16 cellular contexts compared by ENCODE assay signal in the genomic region with DNA sequence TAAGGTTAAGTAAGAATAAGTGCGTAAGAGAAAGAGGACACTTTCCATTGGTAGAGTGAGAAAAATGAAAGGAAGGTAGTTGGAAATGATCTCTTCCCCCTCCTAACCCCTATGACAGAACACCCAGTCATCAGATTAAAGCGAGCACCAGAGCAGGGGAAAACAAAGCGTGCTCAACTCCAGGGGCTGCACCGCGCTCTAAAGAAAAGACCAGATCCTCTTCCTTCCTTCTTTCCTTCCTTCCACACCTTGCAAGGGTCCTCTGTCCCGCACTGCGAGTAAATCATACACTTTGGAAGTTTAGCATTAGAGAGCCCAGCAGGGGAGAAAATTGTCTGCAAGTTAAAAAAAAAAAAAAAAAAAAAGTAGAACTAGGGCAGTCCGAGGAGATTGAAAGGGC. TPM values are rescaled to one million over a fixed set of nuclear protein-coding genes. Genes with fewer than 3 reads are reported as not detected.
DNase-seq lines count a peak whose midpoint lies in the region; ATAC-seq and TF ChIP-seq lines count a peak whose summit lies in the region.
"Had no signal": no experiment of that assay in that cellular context is flagged by ENCODE, and none has a peak within 500 bp of the region (broad histone marks: within the 10 kb centered on the region; RNA-seq: fewer than 3 reads in every experiment).

No MANE protein-coding gene starts in this region.

- WGBS in mesodermal cell (ENCODE audit: insufficient coverage in 2 of 2), 2 experiments = 0% methylated on average over 1 of the region's 8 CpGs; no CpG with 5 or more reads in 1 of the 2 experiments

- H3K4me1 ChIP-seq in left ventricle myocardium inferior (peaks cover 9% of the 10 kb centered on the region), mesodermal cell (ENCODE audit: control insufficient read depth, insufficient read depth, low read length, poor library complexity, severe bottlenecking) (peaks cover 7% of the 10 kb centered on the region)
- H3K4me1 ChIP-seq: breast epithelium had no signal

- in situ Hi-C loops in brain microvascular endothelial cell (cut with HindIII; ENCODE audit: low pct_ligation_motif_present, low sequenced_read_pairs) = no loop called here

- H3K36me3 ChIP-seq in left ventricle myocardium inferior (no peaks in the 10 kb centered on the region), brain microvascular endothelial cell (replicated peaks) (no peaks in the 10 kb centered on the region), mesodermal cell (ENCODE audit: control insufficient read depth, insufficient read depth, low read length) (no peaks in the 10 kb centered on the region)
- H3K36me3 ChIP-seq: breast epithelium, neutrophil had no signal

- H3K9me3 ChIP-seq in left ventricle myocardium inferior (replicated peaks) (no peaks in the 10 kb centered on the region), mesodermal cell (ENCODE audit: control insufficient read depth, low read length) (no peaks in the 10 kb centered on the region)
- H3K9me3 ChIP-seq: breast epithelium, neutrophil had no signal

- ATAC-seq in Right ventricle myocardium superior (ENCODE audit: poor library complexity) (no peak), HG03469 (IDR thresholded peaks at IDR 0.05; ENCODE audit: unreplicated experiment) (no peak)

- H3K27me3 ChIP-seq in left ventricle myocardium inferior (ENCODE audit: low read depth) = peaks cover 47% of the 10 kb centered on the region
- H3K27me3 ChIP-seq in brain microvascular endothelial cell (replicated peaks) = no peaks in the 10 kb centered on the region

- TF ChIP-seq CTCF in left ventricle myocardium inferior (IDR thresholded peaks at IDR 0.05; ENCODE audit: borderline replicate concordance) (no peak), brain microvascular endothelial cell (IDR thresholded peaks at IDR 0.05; ENCODE audit: low read depth, low read length, missing control alignments) (no peak)

- H3K27ac ChIP-seq in left ventricle myocardium inferior (replicated peaks) (no peak overlapping the region), brain microvascular endothelial cell (no peak overlapping the region), mesodermal cell (ENCODE audit: low read depth, low read length, severe bottlenecking) (no peak overlapping the region)
- H3K27ac ChIP-seq: breast epithelium, neutrophil had no signal

- DNase-seq in left ventricle myocardium inferior (no peak), Right ventricle myocardium superior (no peak), brain microvascular endothelial cell (no peak), NCI-H748 treated with DMSO at 0.1 percent for 48 hours (lab: John Stamatoyannopoulos, UW) (no peak), islet precursor cell (no peak)
- no peak for DNase-seq in activated CD4-positive, alpha-beta T cell treated with anti-CD3 and anti-CD28 coated beads for 1 hour
- DNase-seq: activated effector memory CD4-positive, alpha-beta T cell treated with Interleukin-2 at 50 U/mL for 16 hours; stimulated activated CD4-positive, alpha-beta T cell treated with anti-CD3 and anti-CD28 coated beads, Interleukin-12 subunit alpha, Interleukin-12 subunit beta, amount 100 ng/mL, for 4 hours had no signal

- intact Hi-C loops in left ventricle myocardium inferior (cut with micrococcal nuclease) (no loop called here), Right ventricle myocardium superior (cut with DNase I) (no loop called here)

- H3K4me3 ChIP-seq in left ventricle myocardium inferior (peak overlapping the region; percentile 65), brain microvascular endothelial cell (ENCODE audit: low read depth, low read length) (peak overlapping the region; percentile 57), mesodermal cell (ENCODE audit: extremely low read depth, insufficient read depth, low read length, poor library complexity, severe bottlenecking) (peak overlapping the region; percentile 66)

RNA-seq across cellular contexts. Expression of a gene that starts 0.9 kb away (rescaled TPM):
- total RNA-seq in left ventricle myocardium inferior (not detected), Right ventricle myocardium superior (not detected)
- 2.2 TPM for polyA plus RNA-seq in mesodermal cell (2013, experiment 1 of 2)
- 0.86 TPM for polyA plus RNA-seq in mesodermal cell (2013, experiment 2 of 2)
- total RNA-seq: endothelial cell of umbilical vein; RPMI7951; T-helper 2 cell treated with Interferon-gamma antibody and Interleukin-4, amounts not matched to agents 100 ng/mL and 5 ng/mL, for 36 hours had no signal
- polyA plus RNA-seq: AG04450, endothelial cell of umbilical vein had no signal
